In genomic region chr7:18577096-18577771, GRCh38 we compare ENCODE assay signal across 19 cellular contexts.
DNase-seq lines count a peak whose midpoint lies in the region; ATAC-seq, FAIRE-seq and TF ChIP-seq lines count a peak whose summit lies in the region.
"Had no signal": no experiment of that assay in that cellular context is flagged by ENCODE, and none has a peak within 500 bp of the region (broad histone marks: within the 10 kb centered on the region; RNA-seq: fewer than 3 reads in every experiment).

No MANE protein-coding gene starts in this region.

- no peaks in the 10 kb centered on the region for H3K79me2 ChIP-seq in GM23248 (ENCODE audit: insufficient read depth)

- FAIRE-seq in D721Med (lab: Jason Lieb, UNC), result no peak
- FAIRE-seq: G401.6 had no signal

- no peak overlapping the region for H3K4me2 ChIP-seq in GM23248 (ENCODE audit: unreplicated experiment)

- H3F3A ChIP-seq in GM23248 (ENCODE audit: insufficient read depth), result no peaks in the 10 kb centered on the region

- H3K36me3 ChIP-seq in SK-N-MC (ENCODE audit: insufficient read depth, low read length) (no peaks in the 10 kb centered on the region), stomach (no peaks in the 10 kb centered on the region), GM23248 (ENCODE audit: low read depth) (no peaks in the 10 kb centered on the region)
- H3K36me3 ChIP-seq: neutrophil had no signal

- peaks cover 0 to 30% (median 8%) of the 10 kb centered on the region in 4 donors for H3K4me1 ChIP-seq in stomach
- no peaks in the 10 kb centered on the region for H3K4me1 ChIP-seq in GM23248 (ENCODE audit: insufficient read depth)
- H3K4me1 ChIP-seq: testis had no signal

- no peaks in the 10 kb centered on the region for H4K20me1 ChIP-seq in GM23248 (ENCODE audit: insufficient read depth)

- in situ Hi-C loops in GM23248 (cut with MboI), result no loop called here

- no peak for TF ChIP-seq POLR2A in stomach (IDR thresholded peaks at IDR 0.05)

- no peak overlapping the region for H2AFZ ChIP-seq in GM23248

- TF ChIP-seq CTCF in stomach (IDR thresholded peaks at IDR 0.05) (no peak), D721Med (IDR thresholded peaks at IDR 0.05; ENCODE audit: insufficient read depth, missing control alignments) (no peak)

- H3K9me3 ChIP-seq in SK-N-MC (ENCODE audit: low read depth, low read length) (no peaks in the 10 kb centered on the region), stomach (no peaks in the 10 kb centered on the region), GM23248 (ENCODE audit: low read depth) (no peaks in the 10 kb centered on the region)
- H3K9me3 ChIP-seq: body of pancreas, neutrophil, testis had no signal

- H3K27ac ChIP-seq in SK-N-MC (peak overlapping the region; percentile 52), stomach (peak overlapping the region in 3 of 5 donors; percentile 25 to 64 (median 42)), GM23248 (no peak overlapping the region)
- H3K27ac ChIP-seq: body of pancreas, neutrophil, testis had no signal

- TF ChIP-seq EP300 in stomach (IDR thresholded peaks at IDR 0.05), result no peak

- WGBS in stomach, 5 donors, result 19 to 38% (median 28%) methylated on average over 2 of the region's 2 CpGs
- 49 to 58% methylated on average over 2 of the region's 2 CpGs for WGBS in GM23248 (ENCODE audit: low coverage in 1 of 2, low lambda C conversion rate in 2 of 2, missing lambda C conversion rate in 2 of 2), 2 experiments

- no peak for DNase-seq in SK-N-MC (ENCODE audit: low read depth, low spot score)
- no peak for DNase-seq in stomach
- no peak for DNase-seq in D721Med (ENCODE audit: insufficient read length, low spot score)
- DNase-seq in activated T-cell treated with anti-CD3 and anti-CD28 coated beads for 4 hours, result no peak
- DNase-seq in GM23248, result no peak
- no peak for DNase-seq in SKM-1 (lab: John Stamatoyannopoulos, UW; ENCODE audit: unreplicated experiment)
- DNase-seq: activated CD4-positive, CD25-positive, alpha-beta regulatory T cell; activated CD8-positive, alpha-beta T cell treated with anti-CD3 and anti-CD28 coated beads, Interleukin-2, amount 10 ng/mL, durations not matched to agents 7 days and 5 days; body of pancreas; cortex of kidney; foreskin fibroblast; NCI-H187; NCI-H446; Right ventricle myocardium superior; testis had no signal

- no peaks in the 10 kb centered on the region for H3K9me2 ChIP-seq in GM23248 (ENCODE audit: insufficient read depth)

- H3K4me3 ChIP-seq in SK-N-MC, result no peak overlapping the region
- H3K4me3 ChIP-seq in stomach, result no peak overlapping the region
- H3K4me3 ChIP-seq in GM23248, result no peak overlapping the region
- H3K4me3 ChIP-seq: body of pancreas, testis had no signal

- H3K9ac ChIP-seq in SK-N-MC (ENCODE audit: insufficient read length) (no peak overlapping the region), GM23248 (no peak overlapping the region)

- no peaks in the 10 kb centered on the region for H3K27me3 ChIP-seq in stomach
- no peaks in the 10 kb centered on the region for H3K27me3 ChIP-seq in GM23248 (replicated peaks; ENCODE audit: insufficient read depth)
- H3K27me3 ChIP-seq: body of pancreas, neutrophil, testis had no signal

- ATAC-seq in GM19043 (IDR thresholded peaks at IDR 0.05; ENCODE audit: low read depth, unreplicated experiment) (peak; percentile 39), HG02642 (IDR thresholded peaks at IDR 0.05; ENCODE audit: poor library complexity, unreplicated experiment) (peak; percentile 51)
- ATAC-seq: activated CD8-positive, alpha-beta T cell treated with anti-CD3 and anti-CD28 coated beads, Interleukin-2, amount 10 ng/mL, durations not matched to agents 7 days and 5 days; body of pancreas had no signal

- intact Hi-C loops in stomach (cut with DNase I; ENCODE audit: low total_unique reads), result loop anchor here (10.0 kb wide), 1 partner anchor 222 kb away; no protein-coding TSS in a partner anchor
